In the genomic region with DNA sequence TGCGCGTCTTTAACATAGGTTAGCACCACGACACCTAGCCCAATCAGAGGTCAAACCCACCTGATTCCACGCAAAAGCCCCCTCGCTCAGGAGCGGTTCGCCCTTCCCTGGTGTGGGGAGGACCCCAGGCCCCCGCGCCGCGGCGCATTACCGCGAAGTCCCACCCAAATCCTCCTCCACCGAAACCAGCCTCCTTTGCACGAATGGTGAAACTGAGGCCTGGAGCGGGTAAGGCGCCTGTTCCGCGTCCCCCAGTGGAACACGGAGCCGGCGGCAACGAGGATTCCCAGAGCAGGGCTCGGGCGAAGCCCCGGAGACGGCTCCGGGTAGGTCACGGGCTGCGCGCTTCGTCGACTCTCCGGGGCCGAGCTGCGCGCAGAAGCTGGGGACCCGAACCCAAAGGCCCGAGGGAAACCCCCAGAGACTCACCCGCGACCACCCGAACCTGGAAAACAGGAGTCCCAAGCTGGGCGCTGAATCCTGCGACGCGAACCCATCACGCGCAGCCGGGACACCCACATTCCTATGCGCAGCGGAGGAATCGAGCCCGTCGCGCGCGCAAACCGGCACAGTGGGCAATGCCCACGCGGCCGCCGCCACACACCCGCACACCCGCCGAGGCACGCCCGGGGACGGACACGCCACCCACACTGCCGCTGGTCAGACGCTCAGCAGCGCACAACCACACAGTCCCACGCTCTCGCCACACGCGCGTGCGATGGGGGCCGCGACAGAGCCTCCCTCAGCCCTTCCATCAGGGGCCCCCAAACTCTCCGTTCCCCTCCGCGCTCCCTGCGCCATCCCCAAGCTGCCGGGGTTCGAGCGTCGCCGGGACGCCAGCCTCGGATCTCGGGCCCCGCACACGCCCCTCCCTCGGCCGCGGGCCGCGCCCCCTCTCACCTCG, we compare ENCODE assay signal across 9 cellular contexts. TPM values are rescaled to one million over a fixed set of nuclear protein-coding genes. Genes with fewer than 3 reads are reported as not detected.
DNase-seq lines count a peak whose midpoint lies in the region; TF ChIP-seq lines count a peak whose summit lies in the region.
"Had no signal": no experiment of that assay in that cellular context is flagged by ENCODE, and none has a peak within 500 bp of the region (broad histone marks: within the 10 kb centered on the region; RNA-seq: fewer than 3 reads in every experiment).

No MANE protein-coding gene starts in this region.

- H2BK120ac ChIP-seq in mesenchymal stem cell (ENCODE audit: low read depth, low read length) = no peak overlapping the region

- peak overlapping the region in 1 of 2 experiments; percentile 6 for H3K4ac ChIP-seq in mesenchymal stem cell (ENCODE audit: low read depth in 1 of 2, low read length in 2 of 2)

- H3K9me3 ChIP-seq in HUES48 (ENCODE audit: control insufficient read depth, insufficient read depth, low read length) = no peaks in the 10 kb centered on the region
- no peaks in the 10 kb centered on the region for H3K9me3 ChIP-seq in mesenchymal stem cell (ENCODE audit: control insufficient read depth, low read length)

- peak overlapping the region; percentile 22 for H4K8ac ChIP-seq in mesenchymal stem cell (ENCODE audit: low read length)

- no peak overlapping the region for H2BK15ac ChIP-seq in mesenchymal stem cell (ENCODE audit: low read depth, poor library complexity, severe bottlenecking)

- H3K18ac ChIP-seq in mesenchymal stem cell (ENCODE audit: low read depth in 1 of 2, low read length in 2 of 2) = peak overlapping the region; percentile 45 to 81

- no peaks in the 10 kb centered on the region for H3K79me1 ChIP-seq in mesenchymal stem cell (replicated peaks; ENCODE audit: low read length, poor library complexity, severe bottlenecking)

- no peak overlapping the region for H4K91ac ChIP-seq in mesenchymal stem cell (ENCODE audit: low read length)

- H3K4me1 ChIP-seq in HUES48 (ENCODE audit: control insufficient read depth, insufficient read depth, low read length) (peaks cover 14% of the 10 kb centered on the region), mesenchymal stem cell (ENCODE audit: control insufficient read depth, insufficient read depth, low read depth, low read length) (peaks cover 28% of the 10 kb centered on the region)

- H3K36me3 ChIP-seq in HUES48 (ENCODE audit: control insufficient read depth, insufficient read depth, low read length) (no peaks in the 10 kb centered on the region), mesenchymal stem cell (ENCODE audit: control insufficient read depth in 1 of 2, insufficient read depth in 2 of 2, low read depth in 1 of 2, low read length in 2 of 2) (no peaks in the 10 kb centered on the region)

- DNase-seq in DMS 273 (lab: John Stamatoyannopoulos, UW; ENCODE audit: unreplicated experiment) (peak; percentile 46), DMS 273 treated with DMSO at 0.1 percent for 48 hours (lab: John Stamatoyannopoulos, UW) (no peak), cardiac fibroblast (ENCODE audit: low read depth in 2 of 2) (peak in 1 of 2 donors; percentile 38), mesenchymal stem cell (no peak), NCI-H345 treated with DMSO at 0.1 percent for 48 hours (lab: John Stamatoyannopoulos, UW; ENCODE audit: unreplicated experiment) (no peak), OCI-M1 (lab: John Stamatoyannopoulos, UW) (no peak), NCI-H1417 treated with DMSO at 0.1 percent for 48 hours (lab: John Stamatoyannopoulos, UW) (no peak)

- peak overlapping the region; percentile 46 for H2AFZ ChIP-seq in mesenchymal stem cell (ENCODE audit: low read depth, low read length)

- peak overlapping the region in 1 of 2 experiments; percentile 10 for H2BK12ac ChIP-seq in mesenchymal stem cell (ENCODE audit: low read length in 2 of 2)

- H3K9ac ChIP-seq in HUES48 (ENCODE audit: low read depth, low read length) (no peak overlapping the region), mesenchymal stem cell (ENCODE audit: low read length) (peak overlapping the region; percentile 65)

- H3K4me2 ChIP-seq in mesenchymal stem cell (ENCODE audit: low read length, poor library complexity, severe bottlenecking) = peak overlapping the region; percentile 95

- H3K27me3 ChIP-seq in HUES48 (ENCODE audit: control insufficient read depth, insufficient read depth, low read length) (peaks cover 69% of the 10 kb centered on the region), mesenchymal stem cell (ENCODE audit: control insufficient read depth in 1 of 2, insufficient read depth in 1 of 2, low read length in 2 of 2) (peaks cover 0 to 43% of the 10 kb centered on the region in 2 experiments)

- no peak overlapping the region for H2BK5ac ChIP-seq in mesenchymal stem cell (ENCODE audit: low read depth, low read length, poor library complexity, severe bottlenecking)

- H3K4me3 ChIP-seq in HUES48 (ENCODE audit: low read depth, low read length) (peak overlapping the region; percentile 62), cardiac fibroblast (replicated peaks in 1 of 2; ENCODE audit: low read depth in 2 of 2, low read length in 2 of 2) (peak overlapping the region; percentile 69 to 79), mesenchymal stem cell (ENCODE audit: insufficient read depth in 1 of 2, low read depth in 1 of 2, low read length in 2 of 2) (peak overlapping the region; percentile 81 to 95)

- peak overlapping the region in 1 of 2 experiments; percentile 87 for H3K23ac ChIP-seq in mesenchymal stem cell (ENCODE audit: low read length in 2 of 2)

- WGBS in mesenchymal stem cell = 2% methylated on average over 80 of the region's 101 CpGs

- peak overlapping the region; percentile 53 for H2AK5ac ChIP-seq in mesenchymal stem cell (ENCODE audit: low read length, severe bottlenecking)

- peak overlapping the region in 1 of 2 experiments; percentile 68 for H3K14ac ChIP-seq in mesenchymal stem cell (ENCODE audit: low read length in 2 of 2)

- no peak for TF ChIP-seq CTCF in cardiac fibroblast (IDR thresholded peaks at IDR 0.05; ENCODE audit: low read depth, low read length)

- no peak overlapping the region for H3K27ac ChIP-seq in HUES48 (ENCODE audit: low read depth, low read length)
- peak overlapping the region; percentile 70 for H3K27ac ChIP-seq in mesenchymal stem cell (ENCODE audit: low read length, poor library complexity, severe bottlenecking)
- H3K27ac ChIP-seq: 22Rv1 had no signal

RNA-seq across cellular contexts. Expression of a gene that starts 0.5 kb away (rescaled TPM):
- polyA plus RNA-seq in mesenchymal stem cell (2013, experiment 1 of 2) = 0.29 TPM
- polyA plus RNA-seq in mesenchymal stem cell (2013, experiment 2 of 2) = 0.29 TPM
